19 cellular contexts compared by ENCODE assay signal in genomic region chr1:93082313-93082712, GRCh38. TPM values are rescaled to one million over a fixed set of nuclear protein-coding genes. Genes with fewer than 3 reads are reported as not detected.
A peak's percentile ranks its signal among the peaks of the same experiment; 100 is the strongest.
DNase-seq lines count a peak whose midpoint lies in the region; ATAC-seq and TF ChIP-seq lines count a peak whose summit lies in the region.
"Had no signal": no experiment of that assay in that cellular context is flagged by ENCODE, and none has a peak within 500 bp of the region (broad histone marks: within the 10 kb centered on the region; RNA-seq: fewer than 3 reads in every experiment).

No MANE protein-coding gene starts in this region.

- H3K9ac ChIP-seq in skeletal muscle satellite cell (ENCODE audit: low read depth, low read length): peak overlapping the region; percentile 26

- H2AFZ ChIP-seq in hepatocyte: no peak overlapping the region

- 93% methylated on average over 3 of the region's 3 CpGs for WGBS in hepatocyte (ENCODE audit: low lambda C conversion rate, missing lambda C conversion rate)

- peak overlapping the region; percentile 99 for H3K4me3 Mint-ChIP-seq in activated naive CD8-positive, alpha-beta T cell treated with anti-CD3 and anti-CD28 coated beads, Interleukin-2, amount 10 ng/mL, durations not matched to agents 7 days and 5 days
- H3K4me3 Mint-ChIP-seq in activated naive CD8-positive, alpha-beta T cell treated with anti-CD3 and anti-CD28 coated beads for 36 hours: no peak overlapping the region
- H3K4me3 Mint-ChIP-seq in type B pancreatic cell: no peak overlapping the region

- H3K79me2 ChIP-seq in hepatocyte: peaks cover 86% of the 10 kb centered on the region

- peaks cover 35% of the 10 kb centered on the region for H3K4me1 Mint-ChIP-seq in activated naive CD8-positive, alpha-beta T cell treated with anti-CD3 and anti-CD28 coated beads, Interleukin-2, amount 10 ng/mL, durations not matched to agents 7 days and 5 days
- peaks cover 48% of the 10 kb centered on the region for H3K4me1 Mint-ChIP-seq in activated naive CD8-positive, alpha-beta T cell treated with anti-CD3 and anti-CD28 coated beads for 36 hours
- H3K4me1 Mint-ChIP-seq in type B pancreatic cell (ENCODE audit: unreplicated experiment): peaks cover 6% of the 10 kb centered on the region

- H3K9me3 ChIP-seq in SJSA1 (replicated peaks) (no peaks in the 10 kb centered on the region), hepatocyte (ENCODE audit: low read depth) (no peaks in the 10 kb centered on the region), skeletal muscle satellite cell (replicated peaks; ENCODE audit: low read length) (no peaks in the 10 kb centered on the region)

- peaks cover 19% of the 10 kb centered on the region for H3K4me1 ChIP-seq in SJSA1 (replicated peaks)
- H3K4me1 ChIP-seq in hepatocyte (ENCODE audit: insufficient read depth): peaks cover 12% of the 10 kb centered on the region
- H3K4me1 ChIP-seq in skeletal muscle satellite cell (ENCODE audit: control insufficient read depth, insufficient read depth, low read length): peaks cover 24% of the 10 kb centered on the region

- H3K9me2 ChIP-seq in hepatocyte (replicated peaks; ENCODE audit: insufficient read depth): no peaks in the 10 kb centered on the region

- H3K36me3 ChIP-seq in SJSA1 (peaks cover 44% of the 10 kb centered on the region), hepatocyte (replicated peaks; ENCODE audit: insufficient read depth, low read depth) (no peaks in the 10 kb centered on the region), skeletal muscle satellite cell (ENCODE audit: insufficient read depth, low read length) (peaks cover 9% of the 10 kb centered on the region)

- ATAC-seq in activated naive CD8-positive, alpha-beta T cell treated with anti-CD3 and anti-CD28 coated beads, Interleukin-2, amount 10 ng/mL, durations not matched to agents 7 days and 5 days (ENCODE audit: low read depth): no peak
- ATAC-seq in GM19351 (IDR thresholded peaks at IDR 0.05; ENCODE audit: unreplicated experiment): no peak
- ATAC-seq: sciatic nerve had no signal

- H3K27ac Mint-ChIP-seq in activated naive CD8-positive, alpha-beta T cell treated with anti-CD3 and anti-CD28 coated beads, Interleukin-2, amount 10 ng/mL, durations not matched to agents 7 days and 5 days: no peak overlapping the region
- H3K27ac Mint-ChIP-seq in activated naive CD8-positive, alpha-beta T cell treated with anti-CD3 and anti-CD28 coated beads for 36 hours: no peak overlapping the region
- H3K27ac Mint-ChIP-seq in type B pancreatic cell: no peak overlapping the region

- DNase-seq in activated naive CD8-positive, alpha-beta T cell treated with anti-CD3 and anti-CD28 coated beads, Interleukin-2, amount 10 ng/mL, durations not matched to agents 7 days and 5 days: no peak
- DNase-seq in activated naive CD8-positive, alpha-beta T cell treated with anti-CD3 and anti-CD28 coated beads for 36 hours: no peak
- DNase-seq in SJSA1 (ENCODE audit: low read depth in 1 of 2, low spot score in 2 of 2) (no peak), hepatocyte (ENCODE audit: low spot score) (no peak), type B pancreatic cell (ENCODE audit: extremely low spot score, unreplicated experiment) (no peak), GF-D8 (lab: John Stamatoyannopoulos, UW) (no peak)
- DNase-seq: activated CD4-positive, CD25-positive, alpha-beta regulatory T cell treated with anti-CD3 and anti-CD28 coated beads, Interleukin-2, amount 50 U/mL, for 72 hours; activated T-cell treated with anti-CD3 and anti-CD28 coated beads for 4 hours; CD8-positive, alpha-beta memory T cell; midbrain; MM.1S; NCI-H187 treated with DMSO at 0.1 percent for 48 hours; nucleus accumbens; Right ventricle myocardium superior; stimulated activated CD4-positive, alpha-beta T cell treated with anti-CD3 and anti-CD28 coated beads, Interleukin-2, amount 100 ng/mL, for 24 hours had no signal

- peaks cover 42% of the 10 kb centered on the region for H3K36me3 Mint-ChIP-seq in activated naive CD8-positive, alpha-beta T cell treated with anti-CD3 and anti-CD28 coated beads, Interleukin-2, amount 10 ng/mL, durations not matched to agents 7 days and 5 days
- H3K36me3 Mint-ChIP-seq in activated naive CD8-positive, alpha-beta T cell treated with anti-CD3 and anti-CD28 coated beads for 36 hours: peaks cover 44% of the 10 kb centered on the region
- H3K36me3 Mint-ChIP-seq in type B pancreatic cell: peaks cover 35% of the 10 kb centered on the region

- no peaks in the 10 kb centered on the region for H3K27me3 Mint-ChIP-seq in activated naive CD8-positive, alpha-beta T cell treated with anti-CD3 and anti-CD28 coated beads, Interleukin-2, amount 10 ng/mL, durations not matched to agents 7 days and 5 days
- no peaks in the 10 kb centered on the region for H3K27me3 Mint-ChIP-seq in activated naive CD8-positive, alpha-beta T cell treated with anti-CD3 and anti-CD28 coated beads for 36 hours
- no peaks in the 10 kb centered on the region for H3K27me3 Mint-ChIP-seq in type B pancreatic cell
- H3K27me3 Mint-ChIP-seq: activated naive CD8-positive, alpha-beta T cell; CD8-positive, alpha-beta memory T cell had no signal

- H3K27ac ChIP-seq in SJSA1: peak overlapping the region; percentile 82
- no peak overlapping the region for H3K27ac ChIP-seq in hepatocyte

- peaks cover 4% of the 10 kb centered on the region for H3K9me3 Mint-ChIP-seq in activated naive CD8-positive, alpha-beta T cell treated with anti-CD3 and anti-CD28 coated beads, Interleukin-2, amount 10 ng/mL, durations not matched to agents 7 days and 5 days
- peaks cover 4% of the 10 kb centered on the region for H3K9me3 Mint-ChIP-seq in activated naive CD8-positive, alpha-beta T cell treated with anti-CD3 and anti-CD28 coated beads for 36 hours
- H3K9me3 Mint-ChIP-seq in type B pancreatic cell: peaks cover 4% of the 10 kb centered on the region
- H3K9me3 Mint-ChIP-seq: CD8-positive, alpha-beta memory T cell had no signal

- H3K4me2 ChIP-seq in hepatocyte (peak overlapping the region; percentile 79), skeletal muscle satellite cell (ENCODE audit: low read length) (peak overlapping the region; percentile 93)

- POLR2A ChIA-PET in activated naive CD8-positive, alpha-beta T cell treated with anti-CD3 and anti-CD28 coated beads, Interleukin-2, amount 10 ng/mL, durations not matched to agents 7 days and 5 days (lab: Charles Lee): interaction anchor here (0.6 to 4.2 kb wide), 2 partner anchors 98 to 223 kb away, joined by 3 to 26 read pairs; partner anchors contain the start of genes CCDC18 and TMED5

- H3K4me3 ChIP-seq in SJSA1: no peak overlapping the region
- no peak overlapping the region for H3K4me3 ChIP-seq in hepatocyte
- H3K4me3 ChIP-seq in skeletal muscle satellite cell (ENCODE audit: low read length): no peak overlapping the region

- H4K20me1 ChIP-seq in hepatocyte (ENCODE audit: insufficient read depth, poor library complexity, severe bottlenecking): peaks cover 43% of the 10 kb centered on the region

- TF ChIP-seq CTCF in hepatocyte (IDR thresholded peaks at IDR 0.05; ENCODE audit: poor library complexity) (no peak), type B pancreatic cell (conservative IDR thresholded peaks at IDR 0.05) (no peak)

- H3K27me3 ChIP-seq in SJSA1 (replicated peaks) (no peaks in the 10 kb centered on the region), hepatocyte (no peaks in the 10 kb centered on the region), skeletal muscle satellite cell (ENCODE audit: control insufficient read depth, insufficient read depth, low read length) (no peaks in the 10 kb centered on the region)

RNA-seq across cellular contexts. Expression of gene MTF2, which starts 3.2 kb away (rescaled TPM):
- 10 to 100 TPM; 61.6 to 66.8 TPM for total RNA-seq in activated naive CD8-positive, alpha-beta T cell treated with anti-CD3 and anti-CD28 coated beads, Interleukin-2, amount 10 ng/mL, durations not matched to agents 7 days and 5 days
- total RNA-seq in activated naive CD8-positive, alpha-beta T cell treated with anti-CD3 and anti-CD28 coated beads for 36 hours: 10 to 100 TPM; 49.6 to 59.4 TPM
- 45.0 and 45.8 TPM in 2 replicates for total RNA-seq in SJSA1 (2014; rRNA removed; shearing (Covaris generic))
- 29.7 and 30.5 TPM in 2 replicates for total RNA-seq in hepatocyte
- polyA plus RNA-seq in hepatocyte: 37.7 and 49.3 TPM in 2 replicates
- total RNA-seq in skeletal muscle satellite cell (2012; rRNA removed): 9.6 and 15.2 TPM in 2 replicates
- 39.4 and 67.8 TPM in 2 replicates for total RNA-seq in type B pancreatic cell (ENCODE audit: low replicate concordance)
